11 cellular contexts compared by ENCODE assay signal in genomic region chr18:36899289-36899688, GRCh38.
DNase-seq lines count a peak whose midpoint lies in the region; ATAC-seq and TF ChIP-seq lines count a peak whose summit lies in the region.
"Had no signal": no experiment of that assay in that cellular context is flagged by ENCODE, and none has a peak within 500 bp of the region (broad histone marks: within the 10 kb centered on the region; RNA-seq: fewer than 3 reads in every experiment).

No MANE protein-coding gene starts in this region.

- peak; percentile 15 for TF ChIP-seq CTCF in GM12864 (IDR thresholded peaks at IDR 0.05; ENCODE audit: low read depth, low read length, missing control alignments)
- TF ChIP-seq CTCF in MM.1S (IDR thresholded peaks at IDR 0.05; ENCODE audit: low read length) = peak; percentile 54
- TF ChIP-seq CTCF in WERI-Rb-1 (IDR thresholded peaks at IDR 0.05; ENCODE audit: low read depth, low read length) = 0 out of 2 replicates have a peak, but pooled peaks have one; percentile 13

- H3K9ac ChIP-seq in MM.1S (ENCODE audit: low read length) = no peak overlapping the region
- H3K9ac ChIP-seq in mesendoderm (ENCODE audit: low read length) = no peak overlapping the region

- no peak overlapping the region for H3K18ac ChIP-seq in mesendoderm (ENCODE audit: low read length)

- H3K27me3 Mint-ChIP-seq in CD8-positive, alpha-beta memory T cell = no peaks in the 10 kb centered on the region

- H3K27ac Mint-ChIP-seq in CD8-positive, alpha-beta memory T cell = no peak overlapping the region

- no peak overlapping the region for H2BK5ac ChIP-seq in mesendoderm (ENCODE audit: low read length)

- POLR2A ChIA-PET in CD8-positive, alpha-beta memory T cell (lab: Charles Lee) = no interaction called here

- no peak overlapping the region for H3K56ac ChIP-seq in mesendoderm (ENCODE audit: low read length)

- H4K8ac ChIP-seq in mesendoderm (ENCODE audit: low read depth, low read length) = no peak overlapping the region

- CTCF ChIA-PET in CD8-positive, alpha-beta memory T cell (lab: Charles Lee) = no interaction called here

- H3K36me3 Mint-ChIP-seq in CD8-positive, alpha-beta memory T cell = peaks cover 11 to 30% (median 18%) of the 10 kb centered on the region in 3 donors

- H3K4me2 ChIP-seq in MM.1S (ENCODE audit: low read depth, low read length) (no peak overlapping the region), mesendoderm (ENCODE audit: low read length) (no peak overlapping the region)

- no peaks in the 10 kb centered on the region for H3K4me1 ChIP-seq in MM.1S (ENCODE audit: low read length)
- no peaks in the 10 kb centered on the region for H3K4me1 ChIP-seq in mesendoderm (ENCODE audit: control insufficient read depth, low read depth, low read length)
- H3K4me1 ChIP-seq in CD8-positive, alpha-beta memory T cell (ENCODE audit: insufficient read depth, low read length) = no peaks in the 10 kb centered on the region

- no peaks in the 10 kb centered on the region for H4K20me1 ChIP-seq in MM.1S (ENCODE audit: insufficient read depth, low read length)

- no peak overlapping the region for H2AK5ac ChIP-seq in mesendoderm (ENCODE audit: low read length)

- H2BK15ac ChIP-seq in mesendoderm (replicated peaks; ENCODE audit: low read depth) = no peak overlapping the region

- no peaks in the 10 kb centered on the region for H3K9me2 ChIP-seq in MM.1S (replicated peaks; ENCODE audit: insufficient read depth, low read length)

- no peak overlapping the region for H4K5ac ChIP-seq in mesendoderm (ENCODE audit: low read length)

- H3K9me3 ChIP-seq in MM.1S (replicated peaks; ENCODE audit: insufficient read depth, low read length) (no peaks in the 10 kb centered on the region), WERI-Rb-1 (ENCODE audit: severe bottlenecking) (peaks cover 2% of the 10 kb centered on the region)
- no peaks in the 10 kb centered on the region for H3K9me3 ChIP-seq in CD8-positive, alpha-beta memory T cell (ENCODE audit: low read length)

- no peaks in the 10 kb centered on the region for H3K79me1 ChIP-seq in mesendoderm (ENCODE audit: low read length)

- DNase-seq in GM12864 (ENCODE audit: low read depth) (peak; percentile 18), MM.1S (peak; percentile 65), WERI-Rb-1 (no peak), mesendoderm (peak; percentile 73), NCI-H1048 (lab: John Stamatoyannopoulos, UW) (no peak)
- no peak for DNase-seq in CD8-positive, alpha-beta memory T cell
- DNase-seq: activated T-cell treated with anti-CD3 and anti-CD28 coated beads, Interleukin-2, amount 50 U/mL, for 48 hours; NK-92 treated with Interleukin-12 subunit alpha and Interleukin-12 subunit beta, amount 100 ng/mL, for 24 hours had no signal

- H2AFZ ChIP-seq in MM.1S (ENCODE audit: low read length) = no peak overlapping the region

- H3K79me2 ChIP-seq in MM.1S (ENCODE audit: low read length) = no peaks in the 10 kb centered on the region
- H3K79me2 ChIP-seq in mesendoderm (ENCODE audit: control insufficient read depth, insufficient read depth, low read length) = no peaks in the 10 kb centered on the region

- no peaks in the 10 kb centered on the region for H3K36me3 ChIP-seq in MM.1S (replicated peaks; ENCODE audit: insufficient read depth, low read length)
- no peaks in the 10 kb centered on the region for H3K36me3 ChIP-seq in WERI-Rb-1
- H3K36me3 ChIP-seq in mesendoderm (ENCODE audit: control insufficient read depth, insufficient read depth, low read length) = no peaks in the 10 kb centered on the region
- H3K36me3 ChIP-seq in CD8-positive, alpha-beta memory T cell (ENCODE audit: insufficient read depth, low read length) = no peaks in the 10 kb centered on the region
- H3K36me3 ChIP-seq: neutrophil had no signal

- no peak overlapping the region for H2BK120ac ChIP-seq in mesendoderm (ENCODE audit: low read depth, low read length)

- H3K4me3 ChIP-seq in GM12864 (ENCODE audit: low read depth, low read length) = no peak overlapping the region
- no peak overlapping the region for H3K4me3 ChIP-seq in MM.1S (ENCODE audit: low read length)
- H3K4me3 ChIP-seq in WERI-Rb-1 (ENCODE audit: low read depth, low read length) = no peak overlapping the region
- no peak overlapping the region for H3K4me3 ChIP-seq in mesendoderm (ENCODE audit: low read length)
- no peak overlapping the region for H3K4me3 ChIP-seq in CD8-positive, alpha-beta memory T cell (ENCODE audit: low read length)

- H3K27ac ChIP-seq in MM.1S (ENCODE audit: low read length) (no peak overlapping the region), WERI-Rb-1 (no peak overlapping the region), mesendoderm (ENCODE audit: low read depth, low read length) (no peak overlapping the region)
- H3K27ac ChIP-seq in CD8-positive, alpha-beta memory T cell (ENCODE audit: low read depth, low read length) = no peak overlapping the region
- H3K27ac ChIP-seq: neutrophil had no signal

- no CpG with 5 or more reads among the region's 3 CpGs for WGBS in mesendoderm (ENCODE audit: extremely low coverage, insufficient coverage, low lambda C conversion rate)

- H3K23ac ChIP-seq in mesendoderm (ENCODE audit: low read length) = no peak overlapping the region

- no peaks in the 10 kb centered on the region for H3F3A ChIP-seq in MM.1S (ENCODE audit: insufficient read depth, low read length)

- no peak overlapping the region for H3K4ac ChIP-seq in mesendoderm (ENCODE audit: low read depth, low read length)

- peaks cover 3 to 14% (median 5%) of the 10 kb centered on the region in 5 donors for H3K9me3 Mint-ChIP-seq in CD8-positive, alpha-beta memory T cell

- no peak overlapping the region for H3K4me3 Mint-ChIP-seq in CD8-positive, alpha-beta memory T cell

- H3K27me3 ChIP-seq in MM.1S (replicated peaks; ENCODE audit: insufficient read depth, low read length) (no peaks in the 10 kb centered on the region), WERI-Rb-1 (ENCODE audit: insufficient read depth, low read depth, severe bottlenecking) (no peaks in the 10 kb centered on the region), mesendoderm (ENCODE audit: insufficient read depth, low read length, poor library complexity) (no peaks in the 10 kb centered on the region)
- H3K27me3 ChIP-seq in CD8-positive, alpha-beta memory T cell (ENCODE audit: insufficient read depth, low read length, poor library complexity, severe bottlenecking) = no peaks in the 10 kb centered on the region
- H3K27me3 ChIP-seq: neutrophil had no signal

- H3K4me1 Mint-ChIP-seq in CD8-positive, alpha-beta memory T cell = peaks cover 0 to 3% (median 0%) of the 10 kb centered on the region in 3 donors

- ATAC-seq in HG02678 (IDR thresholded peaks at IDR 0.05; ENCODE audit: unreplicated experiment) (no peak), GM21825 (IDR thresholded peaks at IDR 0.05; ENCODE audit: unreplicated experiment) (no peak)

Comparison
In these comparisons a context has a peak if more than half of its experiments do, and no peak if none do; other contexts are left out.
1. DNase-seq: peak in GM12864 (single experiment), MM.1S (single experiment) and mesendoderm (single experiment); none in WERI-Rb-1 (single experiment), NCI-H1048 (single experiment) and CD8-positive, alpha-beta memory T cell (0 of 5).
2. Peak in every context shown above with its lines, with median percentiles within 50 percentile points of each other: CTCF ChIP-seq.